Comparison of ENCODE assay signal across 24 cellular contexts in genomic region chr6:41336824-41337223, GRCh38. TPM values are rescaled to one million over a fixed set of nuclear protein-coding genes. Genes with fewer than 3 reads are reported as not detected.
DNase-seq lines count a peak whose midpoint lies in the region; ATAC-seq and TF ChIP-seq lines count a peak whose summit lies in the region.
"Had no signal": no experiment of that assay in that cellular context is flagged by ENCODE, and none has a peak within 500 bp of the region (broad histone marks: within the 10 kb centered on the region; RNA-seq: fewer than 3 reads in every experiment).

No MANE protein-coding gene starts in this region.

- TF ChIP-seq POLR2A in Peyer's patch (IDR thresholded peaks at IDR 0.05) = no peak

- no peak overlapping the region for H3K4me3 ChIP-seq in Peyer's patch
- H3K4me3 ChIP-seq in upper lobe of right lung = no peak overlapping the region
- H3K4me3 ChIP-seq: GM23338, K562, prostate gland, tibial nerve had no signal

- H3K36me3 ChIP-seq in KOPT-K1 (ENCODE audit: insufficient read depth, low read length) (no peaks in the 10 kb centered on the region), Peyer's patch (no peaks in the 10 kb centered on the region), upper lobe of right lung (no peaks in the 10 kb centered on the region)
- H3K36me3 ChIP-seq: prostate gland, tibial nerve had no signal

- H3K27ac ChIP-seq in KOPT-K1 (ENCODE audit: low read depth, low read length, poor library complexity, severe bottlenecking) = peak overlapping the region; percentile 93
- H3K27ac ChIP-seq in Peyer's patch = no peak overlapping the region
- no peak overlapping the region for H3K27ac ChIP-seq in upper lobe of right lung
- H3K27ac ChIP-seq: prostate gland, tibial nerve had no signal

- H3K9me3 ChIP-seq in KOPT-K1 (ENCODE audit: insufficient read depth, low read length, poor library complexity, severe bottlenecking) (no peaks in the 10 kb centered on the region), Peyer's patch (no peaks in the 10 kb centered on the region), upper lobe of right lung (no peaks in the 10 kb centered on the region)
- H3K9me3 ChIP-seq: prostate gland, tibial nerve had no signal

- peaks cover 0 to 18% (median 6%) of the 10 kb centered on the region in 4 donors for H3K4me1 ChIP-seq in Peyer's patch
- H3K4me1 ChIP-seq in upper lobe of right lung = no peaks in the 10 kb centered on the region
- H3K4me1 ChIP-seq: prostate gland, tibial nerve had no signal

- H3K27me3 ChIP-seq in Peyer's patch (no peaks in the 10 kb centered on the region), upper lobe of right lung (peaks cover 5% of the 10 kb centered on the region)
- H3K27me3 ChIP-seq: tibial nerve had no signal

- ATAC-seq in upper lobe of right lung = no peak
- ATAC-seq: activated CD4-positive, CD25-positive, alpha-beta regulatory T cell treated with anti-CD3 and anti-CD28 coated beads, Interleukin-2, amount 50 U/mL, for 24 hours; GM23338; K562 had no signal

- intact Hi-C loops in upper lobe of right lung (cut with DNase I) = no loop called here

- DNase-seq in NCI-H1694 (lab: John Stamatoyannopoulos, UW) (peak; percentile 3), NCI-H1694 treated with DMSO at 0.1 percent for 48 hours (lab: John Stamatoyannopoulos, UW) (no peak), NCI-H748 (lab: John Stamatoyannopoulos, UW; ENCODE audit: unreplicated experiment) (peak; percentile 86), myocyte (ENCODE audit: low read depth) (peak; percentile 19), Peyer's patch (no peak), upper lobe of right lung (no peak)
- DNase-seq in stimulated activated CD4-positive, alpha-beta T cell treated with anti-CD3 and anti-CD28 coated beads, Interleukin-12 subunit alpha, Interleukin-12 subunit beta, amount 100 ng/mL, for 4 hours = no peak
- DNase-seq: 8988T; activated CD4-positive, alpha-beta memory T cell treated with anti-CD3 and anti-CD28 coated beads, Interleukin-2, amount 10 ng/mL, durations not matched to agents 7 days and 5 days; activated effector memory CD4-positive, alpha-beta T cell treated with anti-CD3 and anti-CD28 coated beads, Interleukin-2, amount 50 U/mL, for 16 hours; CD4-positive, alpha-beta memory T cell; cerebellar nuclear complex; GDM1; NCI-H2171; OCI-M1; Right ventricle myocardium superior had no signal

- TF ChIP-seq CTCF in Peyer's patch (IDR thresholded peaks at IDR 0.05) (no peak), upper lobe of right lung (IDR thresholded peaks at IDR 0.05) (no peak)

RNA-seq across cellular contexts. Expression of gene NCR2, which starts 1.4 kb away (rescaled TPM):
- total RNA-seq in myocyte = not detected in 2 replicates
- polyA plus RNA-seq in myocyte (2012) = not detected
- not detected for total RNA-seq in Peyer's patch
- total RNA-seq in upper lobe of right lung = not detected
- total RNA-seq: activated CD4-positive, alpha-beta memory T cell treated with anti-CD3 and anti-CD28 coated beads, Interleukin-2, amount 10 ng/mL, durations not matched to agents 7 days and 5 days; CD4-positive, alpha-beta memory T cell; epithelial cell of proximal tubule; GM23338; HT1080; K562; prostate gland; Right ventricle myocardium superior; tibial nerve had no signal
- polyA plus RNA-seq: CD4-positive, alpha-beta memory T cell; GM23338; K562 had no signal

RNA-seq across cellular contexts. Expression of gene TREM1, which starts 50.3 kb away (rescaled TPM):
- total RNA-seq in myocyte (not detected in 2 replicates), Peyer's patch (1 to 10 TPM in 1 of 4 donors, not detected in 3; 2.1 TPM), upper lobe of right lung (61.2 TPM)
- not detected for polyA plus RNA-seq in myocyte (2012)
- total RNA-seq: activated CD4-positive, alpha-beta memory T cell treated with anti-CD3 and anti-CD28 coated beads, Interleukin-2, amount 10 ng/mL, durations not matched to agents 7 days and 5 days; CD4-positive, alpha-beta memory T cell; GM23338; HT1080; K562; prostate gland had no signal
- polyA plus RNA-seq: CD4-positive, alpha-beta memory T cell; GM23338; K562 had no signal

Comparison
In these comparisons a context has a peak if more than half of its experiments do, and no peak if none do; other contexts are left out.
1. DNase-seq: peak in NCI-H1694 (single experiment), NCI-H748 (single experiment) and myocyte (single experiment); none in NCI-H1694 treated with DMSO at 0.1 percent for 48 hours (single experiment), Peyer's patch (0 of 3), upper lobe of right lung (single experiment) and stimulated activated CD4-positive, alpha-beta T cell treated with anti-CD3 and anti-CD28 coated beads, Interleukin-12 subunit alpha, Interleukin-12 subunit beta, amount 100 ng/mL, for 4 hours (single experiment).
2. RNA of gene TREM1, which starts 50.3 kb away (total RNA-seq): 61.2 TPM in upper lobe of right lung (single experiment); 2.1 TPM in Peyer's patch and not detected in myocyte; every median in the first group is over 10 times any median in the second.